In the genomic region with DNA sequence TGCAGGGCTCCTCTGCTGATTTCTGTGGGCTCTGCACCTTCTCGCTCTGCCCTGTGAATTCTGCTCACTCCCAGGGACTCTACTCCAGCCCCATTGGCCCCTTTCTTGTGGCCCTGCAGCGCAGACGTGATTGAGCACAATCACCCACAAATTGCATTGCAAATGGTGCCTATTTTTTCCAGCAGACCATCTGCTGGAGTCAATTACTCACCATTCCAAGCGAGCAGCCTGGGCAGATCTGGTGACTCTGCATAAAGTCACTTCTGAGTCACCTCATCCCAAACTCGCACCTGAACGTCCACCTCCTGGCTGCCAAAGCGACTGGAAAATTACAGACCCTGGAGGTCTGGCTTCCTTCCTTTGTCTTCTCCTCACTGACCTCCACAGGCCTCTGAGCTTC, we compare ENCODE assay signal across 17 cellular contexts.
A peak's percentile ranks its signal among the peaks of the same experiment; 100 is the strongest.
DNase-seq lines count a peak whose midpoint lies in the region; ATAC-seq, FAIRE-seq and TF ChIP-seq lines count a peak whose summit lies in the region.
"Had no signal": no experiment of that assay in that cellular context is flagged by ENCODE, and none has a peak within 500 bp of the region (broad histone marks: within the 10 kb centered on the region; RNA-seq: fewer than 3 reads in every experiment).

No MANE protein-coding gene starts in this region.

- FAIRE-seq in astrocyte (lab: Jason Lieb, UNC) = no peak
- FAIRE-seq: G401.6 had no signal

- no peaks in the 10 kb centered on the region for H4K20me1 ChIP-seq in astrocyte (ENCODE audit: insufficient read depth, low read length)

- no peaks in the 10 kb centered on the region for H3K27me3 Mint-ChIP-seq in astrocyte (ENCODE audit: low read depth, unreplicated experiment)

- peak overlapping the region; percentile 34 for H2AFZ ChIP-seq in astrocyte (ENCODE audit: low read depth, low read length)

- DNase-seq in Ammon's horn (ENCODE audit: low spot score) (peak; percentile 58), NCI-H146 treated with DMSO at 0.1 percent for 48 hours (lab: John Stamatoyannopoulos, UW; ENCODE audit: unreplicated experiment) (peak; percentile 50), astrocyte (ENCODE audit: low read depth) (peak; percentile 71), left kidney (ENCODE audit: low read depth, low spot score) (peak; percentile 44), KG1 (lab: John Stamatoyannopoulos, UW) (no peak), NCI-H748 treated with DMSO at 0.1 percent for 48 hours (lab: John Stamatoyannopoulos, UW) (no peak)
- DNase-seq in activated effector memory CD4-positive, alpha-beta T cell treated with Interleukin-2 at 50 U/mL for 16 hours = no peak
- DNase-seq: activated CD8-positive, alpha-beta memory T cell treated with anti-CD3 and anti-CD28 coated beads, Interleukin-2, amount 50 U/mL, for 4 hours; KBM-7; NCI-H2029; retina; WERI-Rb-1 had no signal

- peaks cover 4% of the 10 kb centered on the region for H3K9me3 ChIP-seq in astrocyte (ENCODE audit: insufficient read depth, low read depth, low read length)

- H3K9ac ChIP-seq in astrocyte (ENCODE audit: low read length) = no peak overlapping the region

- H3K4me1 Mint-ChIP-seq in astrocyte (ENCODE audit: low read depth, unreplicated experiment) = peaks cover 28% of the 10 kb centered on the region

- H3K27ac ChIP-seq in astrocyte (ENCODE audit: low read depth, low read length) = peak overlapping the region; percentile 53
- H3K27ac ChIP-seq: C4-2B, SJSA1, WERI-Rb-1 had no signal

- H3K4me1 ChIP-seq in astrocyte (ENCODE audit: insufficient read depth, low read length) = peaks cover 11% of the 10 kb centered on the region
- H3K4me1 ChIP-seq: SJSA1 had no signal

- H3K36me3 Mint-ChIP-seq in astrocyte (ENCODE audit: low read depth, unreplicated experiment) = no peaks in the 10 kb centered on the region

- H3K4me3 ChIP-seq in astrocyte (ENCODE audit: insufficient read depth, low read depth, low read length) = no peak overlapping the region
- H3K4me3 ChIP-seq: SJSA1 had no signal

- no peaks in the 10 kb centered on the region for H3K27me3 ChIP-seq in astrocyte (ENCODE audit: insufficient read depth, low read length)
- H3K27me3 ChIP-seq: SJSA1 had no signal

- peak overlapping the region; percentile 41 for H3K27ac Mint-ChIP-seq in astrocyte (ENCODE audit: unreplicated experiment)
- H3K27ac Mint-ChIP-seq: activated T-helper 2 cell treated with anti-CD3 and anti-CD28 coated beads, Interferon-gamma antibody, Interleukin-2, Interleukin-4, amounts not matched to agents 10 μg/mL and 5 μg/mL and 100 μg/mL, durations not matched to agents 14 hours and 24 hours and 36 hours had no signal

- no peaks in the 10 kb centered on the region for H3K36me3 ChIP-seq in astrocyte (ENCODE audit: insufficient read depth, low read length)
- H3K36me3 ChIP-seq: SJSA1, WERI-Rb-1 had no signal

- H3K4me2 ChIP-seq in astrocyte (ENCODE audit: low read length) = peak overlapping the region; percentile 64

- peaks cover 6% of the 10 kb centered on the region for H3K9me3 Mint-ChIP-seq in astrocyte (ENCODE audit: unreplicated experiment)

- H3K79me2 ChIP-seq in astrocyte (ENCODE audit: insufficient read depth, low read length) = no peaks in the 10 kb centered on the region

- no peak for ATAC-seq in HG03108 (IDR thresholded peaks at IDR 0.05; ENCODE audit: unreplicated experiment)

- H3K4me3 Mint-ChIP-seq in astrocyte (ENCODE audit: unreplicated experiment) = peak overlapping the region; percentile 15

- TF ChIP-seq CTCF in astrocyte (IDR thresholded peaks at IDR 0.05; ENCODE audit: insufficient read depth, low read depth, low read length) = no peak

Comparison
In these comparisons a context has a peak if more than half of its experiments do, and no peak if none do; other contexts are left out.
1. DNase-seq: peak in Ammon's horn (single experiment), NCI-H146 treated with DMSO at 0.1 percent for 48 hours (single experiment), astrocyte (single experiment) and left kidney (single experiment); none in activated effector memory CD4-positive, alpha-beta T cell treated with Interleukin-2 at 50 U/mL for 16 hours (single experiment), KG1 (single experiment) and NCI-H748 treated with DMSO at 0.1 percent for 48 hours (single experiment).